In the genomic region with DNA sequence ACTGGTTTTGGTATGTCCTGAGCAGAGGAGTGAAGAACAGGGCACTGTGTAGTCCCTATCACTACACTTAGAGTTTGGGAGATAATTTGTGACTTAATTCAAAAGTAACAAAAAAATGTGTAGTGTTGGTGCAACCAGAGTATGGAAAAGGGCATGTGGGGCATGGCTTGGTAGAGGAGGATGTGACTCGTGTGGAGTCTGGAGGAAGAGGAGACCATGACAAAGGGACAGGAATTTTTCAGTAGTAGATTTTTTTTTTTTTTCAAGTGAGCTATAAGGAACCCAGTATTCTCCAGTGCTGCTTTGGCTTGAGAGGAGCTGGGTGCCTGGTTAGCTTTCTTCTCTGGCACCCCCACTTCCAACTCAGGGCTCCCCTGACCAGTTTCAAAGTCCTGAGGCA, we compare ENCODE assay signal across 21 cellular contexts. TPM values are rescaled to one million over a fixed set of nuclear protein-coding genes. Genes with fewer than 3 reads are reported as not detected.
DNase-seq lines count a peak whose midpoint lies in the region; ATAC-seq and TF ChIP-seq lines count a peak whose summit lies in the region.
"Had no signal": no experiment of that assay in that cellular context is flagged by ENCODE, and none has a peak within 500 bp of the region (broad histone marks: within the 10 kb centered on the region; RNA-seq: fewer than 3 reads in every experiment).

No MANE protein-coding gene starts in this region.

- H3K9ac ChIP-seq in IMR-90 (ENCODE audit: low read depth, low read length), result no peak overlapping the region

- H2BK15ac ChIP-seq in IMR-90 (ENCODE audit: low read depth, low read length), result no peak overlapping the region

- no peak overlapping the region for H3K14ac ChIP-seq in IMR-90 (replicated peaks; ENCODE audit: low read depth, low read length)

- H2AK9ac ChIP-seq in IMR-90 (replicated peaks; ENCODE audit: low read depth, low read length, poor library complexity), result no peak overlapping the region

- peaks cover 28 to 49% of the 10 kb centered on the region in 2 experiments for H3K79me1 ChIP-seq in IMR-90 (ENCODE audit: low read depth in 1 of 2, low read length in 2 of 2)

- peak overlapping the region; percentile 20 for H3K27ac Mint-ChIP-seq in activated CD4-positive, alpha-beta memory T cell treated with anti-CD3 and anti-CD28 coated beads for 36 hours
- H3K27ac Mint-ChIP-seq in activated CD4-positive, alpha-beta memory T cell treated with anti-CD3 and anti-CD28 coated beads, Interleukin-2, amount 10 ng/mL, durations not matched to agents 7 days and 5 days, result no peak overlapping the region
- peak overlapping the region; percentile 36 for H3K27ac Mint-ChIP-seq in activated naive CD8-positive, alpha-beta T cell treated with anti-CD3 and anti-CD28 coated beads, Interleukin-2, amount 50 U/mL, for 24 hours
- H3K27ac Mint-ChIP-seq: naive B cell had no signal

- H4K20me1 ChIP-seq in IMR-90 (ENCODE audit: insufficient read depth, low read length), result peaks cover 4% of the 10 kb centered on the region
- peaks cover 24% of the 10 kb centered on the region for H4K20me1 ChIP-seq in osteoblast (ENCODE audit: insufficient read depth, low read length)

- H3K79me2 ChIP-seq in osteoblast (ENCODE audit: insufficient read depth, low read length), result peaks cover 71% of the 10 kb centered on the region

- H3K23ac ChIP-seq in IMR-90 (ENCODE audit: low read depth, low read length), result no peak overlapping the region

- no peak overlapping the region for H4K5ac ChIP-seq in IMR-90 (ENCODE audit: low read depth, low read length)

- no peak overlapping the region for H4K91ac ChIP-seq in IMR-90 (ENCODE audit: insufficient read depth, low read depth, low read length)

- H2AFZ ChIP-seq in IMR-90 (replicated peaks; ENCODE audit: low read length, poor library complexity) (no peak overlapping the region), osteoblast (ENCODE audit: low read length) (no peak overlapping the region)

- in situ Hi-C loops in IMR-90 (cut with MboI; ENCODE audit: low sequenced_read_pairs), result no loop called here
- in situ Hi-C loops in ACHN (cut with HindIII; ENCODE audit: low pct_ligation_motif_present, low pct_unique_long_range_greater_than_20kb, low sequenced_read_pairs), result no loop called here

- CTCF ChIA-PET in activated CD4-positive, alpha-beta memory T cell treated with anti-CD3 and anti-CD28 coated beads for 36 hours (lab: Charles Lee), result interaction anchor here (1.0 to 1.6 kb wide), 2 partner anchors 77 to 82 kb away, joined by 3 to 4 read pairs; a partner anchor contains a TSS
- CTCF ChIA-PET in activated CD4-positive, alpha-beta memory T cell treated with anti-CD3 and anti-CD28 coated beads, Interleukin-2, amount 10 ng/mL, durations not matched to agents 7 days and 5 days (lab: Charles Lee), result interaction anchor here (1.0 to 1.3 kb wide), 2 partner anchors 9 to 81 kb away, joined by 3 to 4 read pairs; no protein-coding TSS in a partner anchor
- CTCF ChIA-PET in IMR-90 (lab: Yijun Ruan, JAX), result no interaction called here

- peaks cover 34% of the 10 kb centered on the region for H3K4me1 Mint-ChIP-seq in activated CD4-positive, alpha-beta memory T cell treated with anti-CD3 and anti-CD28 coated beads for 36 hours (ENCODE audit: low read depth)
- peaks cover 34% of the 10 kb centered on the region for H3K4me1 Mint-ChIP-seq in activated CD4-positive, alpha-beta memory T cell treated with anti-CD3 and anti-CD28 coated beads, Interleukin-2, amount 10 ng/mL, durations not matched to agents 7 days and 5 days
- peaks cover 36% of the 10 kb centered on the region for H3K4me1 Mint-ChIP-seq in activated naive CD8-positive, alpha-beta T cell treated with anti-CD3 and anti-CD28 coated beads, Interleukin-2, amount 50 U/mL, for 24 hours

- no peak for TF ChIP-seq POLR2A in IMR-90 (IDR thresholded peaks at IDR 0.05; ENCODE audit: low read depth, low read length)

- no peak overlapping the region for H3K27ac ChIP-seq in IMR-90 (ENCODE audit: insufficient read depth, low read length)
- H3K27ac ChIP-seq in osteoblast (ENCODE audit: low read depth, low read length), result peak overlapping the region; percentile 5

- H3K27me3 ChIP-seq in IMR-90 (ENCODE audit: control insufficient read depth, insufficient read depth, low read length) (no peaks in the 10 kb centered on the region), osteoblast (ENCODE audit: insufficient read depth, low read length) (no peaks in the 10 kb centered on the region)

- no peaks in the 10 kb centered on the region for H3K9me3 ChIP-seq in IMR-90 (ENCODE audit: control insufficient read depth, insufficient read depth, low read length)
- H3K9me3 ChIP-seq in osteoblast (ENCODE audit: low read depth, low read length), result no peaks in the 10 kb centered on the region

- no peaks in the 10 kb centered on the region for H3K36me3 ChIP-seq in IMR-90 (ENCODE audit: control insufficient read depth, insufficient read depth, low read length)
- H3K36me3 ChIP-seq in osteoblast (ENCODE audit: insufficient read depth, low read length), result peaks cover 5% of the 10 kb centered on the region

- peaks cover 8% of the 10 kb centered on the region; the same call in 1 of the 2 replicates for H3K9me1 ChIP-seq in IMR-90 (ENCODE audit: insufficient read depth, low read length)

- H2AK5ac ChIP-seq in IMR-90 (ENCODE audit: low read depth, low read length), result no peak overlapping the region

- H3K4me1 ChIP-seq in IMR-90 (ENCODE audit: control insufficient read depth, insufficient read depth, low read length) (peaks cover 4% of the 10 kb centered on the region), osteoblast (ENCODE audit: insufficient read depth, low read length) (peaks cover 24% of the 10 kb centered on the region)

- no peaks in the 10 kb centered on the region for H3K9me3 Mint-ChIP-seq in activated CD4-positive, alpha-beta memory T cell treated with anti-CD3 and anti-CD28 coated beads for 36 hours
- H3K9me3 Mint-ChIP-seq in activated CD4-positive, alpha-beta memory T cell treated with anti-CD3 and anti-CD28 coated beads, Interleukin-2, amount 10 ng/mL, durations not matched to agents 7 days and 5 days, result no peaks in the 10 kb centered on the region
- H3K9me3 Mint-ChIP-seq in activated naive CD8-positive, alpha-beta T cell treated with anti-CD3 and anti-CD28 coated beads, Interleukin-2, amount 50 U/mL, for 24 hours, result no peaks in the 10 kb centered on the region
- H3K9me3 Mint-ChIP-seq: CD14-positive monocyte, naive B cell had no signal

- intact Hi-C loops in activated CD4-positive, alpha-beta memory T cell treated with anti-CD3 and anti-CD28 coated beads for 36 hours (cut with micrococcal nuclease), result no loop called here
- intact Hi-C loops in IMR-90 (cut with micrococcal nuclease), result no loop called here

- no peak overlapping the region for H3K18ac ChIP-seq in IMR-90 (ENCODE audit: low read depth, low read length)

- H3K4me2 ChIP-seq in IMR-90 (ENCODE audit: low read depth, low read length), result no peak overlapping the region
- no peak overlapping the region for H3K4me2 ChIP-seq in osteoblast (ENCODE audit: insufficient read depth, low read length)

- POLR2A ChIA-PET in activated CD4-positive, alpha-beta memory T cell treated with anti-CD3 and anti-CD28 coated beads for 36 hours (lab: Charles Lee), result no interaction called here
- POLR2A ChIA-PET in activated CD4-positive, alpha-beta memory T cell treated with anti-CD3 and anti-CD28 coated beads, Interleukin-2, amount 10 ng/mL, durations not matched to agents 7 days and 5 days (lab: Charles Lee), result no interaction called here
- POLR2A ChIA-PET in IMR-90 (lab: Charles Lee; ENCODE audit: unreplicated experiment), result no interaction called here

- H3K4me3 Mint-ChIP-seq in activated CD4-positive, alpha-beta memory T cell treated with anti-CD3 and anti-CD28 coated beads for 36 hours, result no peak overlapping the region
- H3K4me3 Mint-ChIP-seq in activated CD4-positive, alpha-beta memory T cell treated with anti-CD3 and anti-CD28 coated beads, Interleukin-2, amount 10 ng/mL, durations not matched to agents 7 days and 5 days, result no peak overlapping the region
- H3K4me3 Mint-ChIP-seq in activated naive CD8-positive, alpha-beta T cell treated with anti-CD3 and anti-CD28 coated beads, Interleukin-2, amount 50 U/mL, for 24 hours, result no peak overlapping the region
- H3K4me3 Mint-ChIP-seq: CD14-positive monocyte had no signal

- no peak overlapping the region for H4K8ac ChIP-seq in IMR-90 (ENCODE audit: low read depth in 2 of 2, low read length in 2 of 2)

- no peak for ATAC-seq in IMR-90 (ENCODE audit: low read depth)
- peak; percentile 17 for ATAC-seq in activated naive CD8-positive, alpha-beta T cell treated with anti-CD3 and anti-CD28 coated beads, Interleukin-2, amount 50 U/mL, for 24 hours
- ATAC-seq: esophagus mucosa, right cardiac atrium had no signal

- TF ChIP-seq CTCF in IMR-90 (conservative IDR thresholded peaks at IDR 0.05; ENCODE audit: low read depth, low read length) (no peak), osteoblast (IDR thresholded peaks at IDR 0.05; ENCODE audit: extremely low read depth, low read depth, low read length) (no peak)

- no peak overlapping the region for H3K4ac ChIP-seq in IMR-90 (ENCODE audit: low read depth, low read length)

- H3K36me3 Mint-ChIP-seq in activated CD4-positive, alpha-beta memory T cell treated with anti-CD3 and anti-CD28 coated beads for 36 hours, result peaks cover 15% of the 10 kb centered on the region
- H3K36me3 Mint-ChIP-seq in activated CD4-positive, alpha-beta memory T cell treated with anti-CD3 and anti-CD28 coated beads, Interleukin-2, amount 10 ng/mL, durations not matched to agents 7 days and 5 days (ENCODE audit: low read depth), result peaks cover 37% of the 10 kb centered on the region
- H3K36me3 Mint-ChIP-seq in activated naive CD8-positive, alpha-beta T cell treated with anti-CD3 and anti-CD28 coated beads, Interleukin-2, amount 50 U/mL, for 24 hours (ENCODE audit: low read depth), result peaks cover 15% of the 10 kb centered on the region
- H3K36me3 Mint-ChIP-seq: naive B cell had no signal

- dilution Hi-C loops in IMR-90 (cut with HindIII; ENCODE audit: low sequenced_read_pairs, unreplicated experiment), result no loop called here

- H3K56ac ChIP-seq in IMR-90 (ENCODE audit: extremely low read depth, insufficient read depth, low read length), result no peak overlapping the region

- 75% methylated on average over 1 of the region's 1 CpG; no CpG with 5 or more reads in 1 of the 2 experiments for WGBS in IMR-90 (ENCODE audit: extremely low coverage in 2 of 2, insufficient read length in 1 of 2), 2 experiments

- no peaks in the 10 kb centered on the region for H3K27me3 Mint-ChIP-seq in activated CD4-positive, alpha-beta memory T cell treated with anti-CD3 and anti-CD28 coated beads for 36 hours
- H3K27me3 Mint-ChIP-seq in activated CD4-positive, alpha-beta memory T cell treated with anti-CD3 and anti-CD28 coated beads, Interleukin-2, amount 10 ng/mL, durations not matched to agents 7 days and 5 days, result no peaks in the 10 kb centered on the region
- H3K27me3 Mint-ChIP-seq in activated naive CD8-positive, alpha-beta T cell treated with anti-CD3 and anti-CD28 coated beads, Interleukin-2, amount 50 U/mL, for 24 hours, result no peaks in the 10 kb centered on the region
- H3K27me3 Mint-ChIP-seq: naive B cell had no signal

- TF ChIP-seq RAD21 in IMR-90 (IDR thresholded peaks at IDR 0.05; ENCODE audit: low read length), result no peak

- H3K4me3 ChIP-seq in IMR-90 (ENCODE audit: insufficient read depth, low read depth, low read length), result no peak overlapping the region
- H3K4me3 ChIP-seq in osteoblast (ENCODE audit: insufficient read depth, low read length), result no peak overlapping the region

- BruUV-seq in IMR-90 (replicated peaks; lab: Mats Ljungman, UMichigan), result no TSS peak

- H2BK20ac ChIP-seq in IMR-90 (ENCODE audit: low read depth, low read length), result no peak overlapping the region

- no peak overlapping the region for H2BK120ac ChIP-seq in IMR-90 (ENCODE audit: low read depth, low read length)

- H2BK5ac ChIP-seq in IMR-90 (ENCODE audit: low read depth, low read length, poor library complexity, severe bottlenecking), result no peak overlapping the region

- DNase-seq in activated CD4-positive, alpha-beta memory T cell treated with anti-CD3 and anti-CD28 coated beads for 36 hours, result no peak
- DNase-seq in activated CD4-positive, alpha-beta memory T cell treated with anti-CD3 and anti-CD28 coated beads, Interleukin-2, amount 10 ng/mL, durations not matched to agents 7 days and 5 days, result no peak
- DNase-seq in IMR-90 (peak; percentile 8), osteoblast (ENCODE audit: insufficient read length, low spot score, missing footprints) (peak; percentile 41), putamen (ENCODE audit: low spot score) (no peak), NCI-H187 (lab: John Stamatoyannopoulos, UW) (no peak), ACHN (no peak)
- no peak for DNase-seq in activated naive CD8-positive, alpha-beta T cell treated with anti-CD3 and anti-CD28 coated beads, Interleukin-2, amount 50 U/mL, for 24 hours
- DNase-seq: activated CD4-positive, alpha-beta T cell treated with anti-CD3 and anti-CD28 coated beads for 4 hours; activated CD8-positive, alpha-beta memory T cell treated with anti-CD3 and anti-CD28 coated beads, Interleukin-2, amount 50 U/mL, for 48 hours; caudate nucleus; GF-D8; Kasumi-1; mammary epithelial cell; naive B cell; NCI-H1092; NCI-H2081; NK-92 treated with Interleukin-12 subunit alpha and Interleukin-12 subunit beta, amount 100 ng/mL, for 24 hours; right cardiac atrium had no signal

RNA-seq across cellular contexts. Expression of a gene that starts 5.1 kb away (rescaled TPM):
- total RNA-seq in activated CD4-positive, alpha-beta memory T cell treated with anti-CD3 and anti-CD28 coated beads for 36 hours, result 10 to 100 TPM; 15.7 to 20.5 TPM
- 10 to 100 TPM; 16.8 to 18.4 TPM for total RNA-seq in activated CD4-positive, alpha-beta memory T cell treated with anti-CD3 and anti-CD28 coated beads, Interleukin-2, amount 10 ng/mL, durations not matched to agents 7 days and 5 days
- total RNA-seq in IMR-90 (2012; rRNA removed) (5.4 and 8.9 TPM in 2 replicates), osteoblast (12.3 and 14.1 TPM in 2 replicates)
- 9.7 and 9.8 TPM in 2 replicates for polyA plus RNA-seq in IMR-90 (2012; rRNA removed)
- 2.1 and 2.9 TPM in 2 replicates for polyA plus RNA-seq in IMR-90 (2012; cell fraction: cytosol; rRNA removed)
- polyA plus RNA-seq in IMR-90 (2012; cell fraction: nucleus; rRNA removed; ENCODE audit: low replicate concordance), result 4.9 and 7.1 TPM in 2 replicates

RNA-seq across cellular contexts. Expression of a gene that starts 58.6 kb away (rescaled TPM):
- under 1 TPM; 0.26 to 0.51 TPM for total RNA-seq in activated CD4-positive, alpha-beta memory T cell treated with anti-CD3 and anti-CD28 coated beads for 36 hours
- under 1 TPM in 1 of 2 experiments, not detected in 1; 0.40 TPM for total RNA-seq in activated CD4-positive, alpha-beta memory T cell treated with anti-CD3 and anti-CD28 coated beads, Interleukin-2, amount 10 ng/mL, durations not matched to agents 7 days and 5 days
- total RNA-seq in IMR-90 (2012; rRNA removed) (0.18 and 0.28 TPM in 2 replicates), osteoblast (3.3 and 4.1 TPM in 2 replicates)
- polyA plus RNA-seq in IMR-90 (2012; rRNA removed), result 0.07 and 0.09 TPM in 2 replicates
- polyA plus RNA-seq in IMR-90 (2012; cell fraction: cytosol; rRNA removed), result 0.05 and 0.13 TPM in 2 replicates
- 0.15 TPM in 1 of 2 replicates, not detected in the other for polyA plus RNA-seq in IMR-90 (2012; cell fraction: nucleus; rRNA removed; ENCODE audit: low replicate concordance)

Comparison
In these comparisons a context has a peak if more than half of its experiments do, and no peak if none do; other contexts are left out.
1. DNase-seq: peak in IMR-90 (single experiment) and osteoblast (single experiment); none in activated CD4-positive, alpha-beta memory T cell treated with anti-CD3 and anti-CD28 coated beads for 36 hours (single experiment), activated CD4-positive, alpha-beta memory T cell treated with anti-CD3 and anti-CD28 coated beads, Interleukin-2, amount 10 ng/mL, durations not matched to agents 7 days and 5 days (single experiment), activated naive CD8-positive, alpha-beta T cell treated with anti-CD3 and anti-CD28 coated beads, Interleukin-2, amount 50 U/mL, for 24 hours (single experiment), putamen (single experiment), NCI-H187 (0 of 2) and ACHN (single experiment).